Comparison of ENCODE assay signal across 9 cellular contexts in genomic region chr15:63597033-63597790, GRCh38. TPM values are rescaled to one million over a fixed set of nuclear protein-coding genes. Genes with fewer than 3 reads are reported as not detected.
A peak's percentile ranks its signal among the peaks of the same experiment; 100 is the strongest.
DNase-seq lines count a peak whose midpoint lies in the region; ATAC-seq and TF ChIP-seq lines count a peak whose summit lies in the region.
"Had no signal": no experiment of that assay in that cellular context is flagged by ENCODE, and none has a peak within 500 bp of the region (broad histone marks: within the 10 kb centered on the region; RNA-seq: fewer than 3 reads in every experiment).

FBXL22 (plus strand) TSS chr15:63597387; CDS start chr15:63597393, 6 bp downstream.

- ATAC-seq in lung (ENCODE audit: insufficient read depth, low FRiP score) (no peak), thoracic aorta (ENCODE audit: insufficient number of reproducible peaks, low FRiP score, low read depth) (no peak), HG02642 (IDR thresholded peaks at IDR 0.05; ENCODE audit: poor library complexity, unreplicated experiment) (no peak)

- peaks cover 19% of the 10 kb centered on the region for H3K36me3 Mint-ChIP-seq in T-helper 2 cell treated with Interferon-gamma antibody and Interleukin-4, amounts not matched to agents 5 μg/mL and 100 μg/mL, for 36 hours (ENCODE audit: low read depth)

- peak within 1 kb of the TSS; percentile 51 to 80 for H3K27ac ChIP-seq in lung (ENCODE audit: low read depth in 1 of 2, low read length in 1 of 2)
- H3K27ac ChIP-seq in thoracic aorta = peak within 1 kb of the TSS; percentile 83 to 95

- H3K27me3 ChIP-seq in adipocyte (replicated peaks; ENCODE audit: control insufficient read depth, insufficient read depth, low read length) (no peaks in the 10 kb centered on the region), lung (ENCODE audit: control insufficient read depth, insufficient read depth) (no peaks in the 10 kb centered on the region), thoracic aorta (replicated peaks; ENCODE audit: insufficient read depth) (no peaks in the 10 kb centered on the region)

- DNase-seq in T-helper 2 cell treated with Interferon-gamma antibody and Interleukin-4, amounts not matched to agents 5 μg/mL and 100 μg/mL, for 36 hours (ENCODE audit: low spot score) = no peak
- DNase-seq in T-helper 2 cell (no peak), adipocyte (ENCODE audit: low read depth) (no peak), lung (ENCODE audit: low spot score) (no peak), thoracic aorta (ENCODE audit: low spot score) (no peak), occipital lobe (lab: John Stamatoyannopoulos, UW) (no peak), globus pallidus (ENCODE audit: low spot score) (no peak)
- DNase-seq: NCI-H2171 treated with DMSO at 0.1 percent for 48 hours had no signal

- H3K4me1 Mint-ChIP-seq in T-helper 2 cell treated with Interferon-gamma antibody and Interleukin-4, amounts not matched to agents 5 μg/mL and 100 μg/mL, for 36 hours (ENCODE audit: low read depth) = peaks cover 50% of the 10 kb centered on the region

- H3K27ac Mint-ChIP-seq in T-helper 2 cell treated with Interferon-gamma antibody and Interleukin-4, amounts not matched to agents 5 μg/mL and 100 μg/mL, for 36 hours = peak within 1 kb of the TSS; percentile 43

- H3K4me3 ChIP-seq in adipocyte (ENCODE audit: low read length) (peak within 1 kb of the TSS; percentile 3), lung (peak within 1 kb of the TSS; percentile 6), thoracic aorta (peak within 1 kb of the TSS; percentile 89)

- H3K36me3 ChIP-seq in adipocyte (ENCODE audit: control insufficient read depth, insufficient read depth, low read length, severe bottlenecking) = peaks cover 21% of the 10 kb centered on the region
- H3K36me3 ChIP-seq in lung (ENCODE audit: control insufficient read depth in 2 of 2, insufficient read depth in 2 of 2, low read length in 2 of 2) = peaks cover 2 to 10% of the 10 kb centered on the region in 2 donors
- peaks cover 4% of the 10 kb centered on the region for H3K36me3 ChIP-seq in thoracic aorta

- H3K4me1 ChIP-seq in adipocyte (ENCODE audit: control insufficient read depth, insufficient read depth, low read length) (peaks cover 34% of the 10 kb centered on the region), lung (ENCODE audit: control insufficient read depth in 2 of 2, insufficient read depth in 2 of 2, low read length in 2 of 2) (peaks cover 6 to 16% of the 10 kb centered on the region in 2 donors), thoracic aorta (ENCODE audit: control insufficient read depth in 1 of 2, low read depth in 2 of 2) (peaks cover 24 to 67% of the 10 kb centered on the region in 2 donors)

- TF ChIP-seq CTCF in lung (IDR thresholded peaks at IDR 0.05; ENCODE audit: control extremely low read depth, extremely low read depth) = no peak
- TF ChIP-seq CTCF in thoracic aorta (IDR thresholded peaks at IDR 0.05) = no peak

- H3K27me3 Mint-ChIP-seq in T-helper 2 cell treated with Interferon-gamma antibody and Interleukin-4, amounts not matched to agents 5 μg/mL and 100 μg/mL, for 36 hours (ENCODE audit: low read depth) = no peaks in the 10 kb centered on the region

- no peaks in the 10 kb centered on the region for H3K9me3 ChIP-seq in adipocyte (ENCODE audit: control insufficient read depth, low read length)
- no peaks in the 10 kb centered on the region for H3K9me3 ChIP-seq in lung (ENCODE audit: control insufficient read depth in 2 of 2, insufficient read depth in 1 of 2, low read length in 1 of 2)
- no peaks in the 10 kb centered on the region for H3K9me3 ChIP-seq in thoracic aorta

- peak within 1 kb of the TSS; percentile 64 for H3K9ac ChIP-seq in adipocyte (ENCODE audit: low read length)

- 65 to 76% methylated on average over 23 of the region's 23 CpGs for WGBS in lung, 2 donors

- no peak within 1 kb of the TSS for H3K4me3 Mint-ChIP-seq in T-helper 2 cell treated with Interferon-gamma antibody and Interleukin-4, amounts not matched to agents 5 μg/mL and 100 μg/mL, for 36 hours

- no peaks in the 10 kb centered on the region for H3K9me3 Mint-ChIP-seq in T-helper 2 cell treated with Interferon-gamma antibody and Interleukin-4, amounts not matched to agents 5 μg/mL and 100 μg/mL, for 36 hours

RNA-seq across cellular contexts. Expression of gene FBXL22, which starts in this region (rescaled TPM):
- total RNA-seq in lung = 1 to 10 TPM; 2.2 to 2.7 TPM
- polyA plus RNA-seq in lung = under 1 TPM; 0.42 to 0.91 TPM
- 10 to 100 TPM; 21.2 to 62.1 TPM for total RNA-seq in thoracic aorta
- total RNA-seq in occipital lobe = 0.47 TPM

Comparison
In these comparisons a context has a peak if more than half of its experiments do, and no peak if none do; other contexts are left out.
1. RNA of gene FBXL22 (total RNA-seq): 21.2 to 62.1 TPM in thoracic aorta; 2.2 to 2.7 TPM in lung and 0.47 TPM in occipital lobe (single experiment); every median in the first group is over 4 times any median in the second.
2. H3K4me3 ChIP-seq: peak in every context shown above with its lines; median percentile 89 in thoracic aorta; 6 in lung; 3 in adipocyte.